In the genomic region with DNA sequence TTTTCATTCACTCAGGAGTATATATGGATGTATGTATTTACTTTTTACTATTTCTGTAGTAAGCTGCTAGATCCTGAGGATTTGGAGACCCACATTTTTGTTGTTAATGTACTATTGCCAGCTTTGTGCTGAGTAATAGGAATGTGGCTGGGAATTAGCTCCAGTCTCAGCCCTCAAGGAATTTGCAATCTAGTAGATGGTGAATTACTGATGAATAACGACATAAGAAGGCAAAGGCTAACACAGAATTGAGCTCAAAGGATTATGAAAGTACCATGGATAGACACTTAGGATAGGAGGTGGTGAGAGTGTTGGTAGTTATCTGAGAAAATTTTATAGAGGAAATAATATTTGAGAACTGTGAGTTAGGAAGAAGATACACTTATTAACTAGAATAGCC, we compare ENCODE assay signal across 1 cellular context.
TF ChIP-seq lines count a peak whose summit lies in the region.

No MANE protein-coding gene starts in this region.

TF ChIP-seq in GM23338, 12 proteins besides CTCF, POLR2A, EP300 and RAD21 (continued from another document):
- TF ChIP-seq, protein P1, sequence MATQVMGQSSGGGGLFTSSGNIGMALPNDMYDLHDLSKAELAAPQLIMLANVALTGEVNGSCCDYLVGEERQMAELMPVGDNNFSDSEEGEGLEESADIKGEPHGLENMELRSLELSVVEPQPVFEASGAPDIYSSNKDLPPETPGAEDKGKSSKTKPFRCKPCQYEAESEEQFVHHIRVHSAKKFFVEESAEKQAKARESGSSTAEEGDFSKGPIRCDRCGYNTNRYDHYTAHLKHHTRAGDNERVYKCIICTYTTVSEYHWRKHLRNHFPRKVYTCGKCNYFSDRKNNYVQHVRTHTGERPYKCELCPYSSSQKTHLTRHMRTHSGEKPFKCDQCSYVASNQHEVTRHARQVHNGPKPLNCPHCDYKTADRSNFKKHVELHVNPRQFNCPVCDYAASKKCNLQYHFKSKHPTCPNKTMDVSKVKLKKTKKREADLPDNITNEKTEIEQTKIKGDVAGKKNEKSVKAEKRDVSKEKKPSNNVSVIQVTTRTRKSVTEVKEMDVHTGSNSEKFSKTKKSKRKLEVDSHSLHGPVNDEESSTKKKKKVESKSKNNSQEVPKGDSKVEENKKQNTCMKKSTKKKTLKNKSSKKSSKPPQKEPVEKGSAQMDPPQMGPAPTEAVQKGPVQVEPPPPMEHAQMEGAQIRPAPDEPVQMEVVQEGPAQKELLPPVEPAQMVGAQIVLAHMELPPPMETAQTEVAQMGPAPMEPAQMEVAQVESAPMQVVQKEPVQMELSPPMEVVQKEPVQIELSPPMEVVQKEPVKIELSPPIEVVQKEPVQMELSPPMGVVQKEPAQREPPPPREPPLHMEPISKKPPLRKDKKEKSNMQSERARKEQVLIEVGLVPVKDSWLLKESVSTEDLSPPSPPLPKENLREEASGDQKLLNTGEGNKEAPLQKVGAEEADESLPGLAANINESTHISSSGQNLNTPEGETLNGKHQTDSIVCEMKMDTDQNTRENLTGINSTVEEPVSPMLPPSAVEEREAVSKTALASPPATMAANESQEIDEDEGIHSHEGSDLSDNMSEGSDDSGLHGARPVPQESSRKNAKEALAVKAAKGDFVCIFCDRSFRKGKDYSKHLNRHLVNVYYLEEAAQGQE (IDR thresholded peaks at IDR 0.05; ENCODE audit: unreplicated experiment) = no peak
- TF ChIP-seq, protein P2, sequence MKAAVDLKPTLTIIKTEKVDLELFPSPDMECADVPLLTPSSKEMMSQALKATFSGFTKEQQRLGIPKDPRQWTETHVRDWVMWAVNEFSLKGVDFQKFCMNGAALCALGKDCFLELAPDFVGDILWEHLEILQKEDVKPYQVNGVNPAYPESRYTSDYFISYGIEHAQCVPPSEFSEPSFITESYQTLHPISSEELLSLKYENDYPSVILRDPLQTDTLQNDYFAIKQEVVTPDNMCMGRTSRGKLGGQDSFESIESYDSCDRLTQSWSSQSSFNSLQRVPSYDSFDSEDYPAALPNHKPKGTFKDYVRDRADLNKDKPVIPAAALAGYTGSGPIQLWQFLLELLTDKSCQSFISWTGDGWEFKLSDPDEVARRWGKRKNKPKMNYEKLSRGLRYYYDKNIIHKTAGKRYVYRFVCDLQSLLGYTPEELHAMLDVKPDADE (IDR thresholded peaks at IDR 0.05) = no peak
- TF ChIP-seq POLR2AphosphoS5 (IDR thresholded peaks at IDR 0.05; ENCODE audit: low read depth) = no peak
